ENCODE assay signal across 11 cellular contexts in genomic region chr18:7979714-7980113, GRCh38.
DNase-seq lines count a peak whose midpoint lies in the region; ATAC-seq, FAIRE-seq and TF ChIP-seq lines count a peak whose summit lies in the region.
"Had no signal": no experiment of that assay in that cellular context is flagged by ENCODE, and none has a peak within 500 bp of the region (broad histone marks: within the 10 kb centered on the region; RNA-seq: fewer than 3 reads in every experiment).

No MANE protein-coding gene starts in this region.

- H2AFZ ChIP-seq in K562 (ENCODE audit: low read depth, low read length) (no peak overlapping the region), neuronal stem cell (ENCODE audit: low read length) (no peak overlapping the region)

- H2BK15ac ChIP-seq in neuronal stem cell (ENCODE audit: low read length): no peak overlapping the region

- H3K36me3 Mint-ChIP-seq in activated CD4-positive, alpha-beta T cell treated with anti-CD3 and anti-CD28 coated beads, Interleukin-2, amount 10 ng/mL, durations not matched to agents 24 days and 14 days (ENCODE audit: low read depth): no peaks in the 10 kb centered on the region
- no peaks in the 10 kb centered on the region for H3K36me3 Mint-ChIP-seq in CD14-positive monocyte

- TF ChIP-seq EP300 in K562 (IDR thresholded peaks at IDR 0.05; ENCODE audit: low read length): no peak

- H3K4me3 ChIP-seq in K562: no peak overlapping the region
- H3K4me3 ChIP-seq in neuronal stem cell (ENCODE audit: low read length in 2 of 2): no peak overlapping the region
- H3K4me3 ChIP-seq in upper lobe of right lung: no peak overlapping the region

- H4K91ac ChIP-seq in neuronal stem cell (ENCODE audit: low read depth, low read length, poor library complexity): no peak overlapping the region

- WGBS in K562 (ENCODE audit: insufficient coverage, low coverage, missing lambda C conversion rate): 1% methylated on average over 8 of the region's 8 CpGs
- WGBS in neuronal stem cell (ENCODE audit: extremely low coverage in 2 of 2, insufficient read length in 2 of 2, insufficient replicate concordance in 1 of 2), 2 donors: no CpG with 5 or more reads among the region's 8 CpGs

- no peaks in the 10 kb centered on the region for H3K9me3 Mint-ChIP-seq in activated CD4-positive, alpha-beta T cell treated with anti-CD3 and anti-CD28 coated beads, Interleukin-2, amount 10 ng/mL, durations not matched to agents 24 days and 14 days
- H3K9me3 Mint-ChIP-seq in CD14-positive monocyte: peaks cover 0 to 4% (median 3%) of the 10 kb centered on the region in 7 donors

- H4K8ac ChIP-seq in neuronal stem cell (ENCODE audit: low read depth, low read length): no peak overlapping the region

- H3K4me1 Mint-ChIP-seq in activated CD4-positive, alpha-beta T cell treated with anti-CD3 and anti-CD28 coated beads, Interleukin-2, amount 10 ng/mL, durations not matched to agents 24 days and 14 days: no peaks in the 10 kb centered on the region
- no peaks in the 10 kb centered on the region for H3K4me1 Mint-ChIP-seq in CD14-positive monocyte

- H3K36me3 ChIP-seq in K562 (ENCODE audit: control insufficient read depth, insufficient read depth, low read length) (no peaks in the 10 kb centered on the region), neuronal stem cell (replicated peaks in 1 of 2; ENCODE audit: control insufficient read depth in 2 of 2, insufficient read depth in 2 of 2, low read length in 2 of 2) (no peaks in the 10 kb centered on the region), upper lobe of right lung (no peaks in the 10 kb centered on the region)

- FAIRE-seq in K562 (lab: Jason Lieb, UNC): no peak
- FAIRE-seq: GM19239, HepG2 had no signal

- intact Hi-C loops in activated CD4-positive, alpha-beta T cell treated with anti-CD3 and anti-CD28 coated beads, Interleukin-2, amount 10 ng/mL, durations not matched to agents 24 days and 14 days (cut with micrococcal nuclease): no loop called here
- intact Hi-C loops in K562 (cut with micrococcal nuclease): no loop called here
- intact Hi-C loops in upper lobe of right lung (cut with DNase I): no loop called here
- intact Hi-C loops in CD14-positive monocyte (cut with micrococcal nuclease): no loop called here

- H3K27ac Mint-ChIP-seq in activated CD4-positive, alpha-beta T cell treated with anti-CD3 and anti-CD28 coated beads, Interleukin-2, amount 10 ng/mL, durations not matched to agents 24 days and 14 days: no peak overlapping the region
- H3K27ac Mint-ChIP-seq in CD14-positive monocyte: no peak overlapping the region

- no peak overlapping the region for H2BK5ac ChIP-seq in neuronal stem cell (ENCODE audit: low read length)

- H3K14ac ChIP-seq in neuronal stem cell (ENCODE audit: low read length): no peak overlapping the region

- H3K79me1 ChIP-seq in neuronal stem cell (ENCODE audit: low read depth, low read length): no peaks in the 10 kb centered on the region

- no peak overlapping the region for H3K27ac ChIP-seq in K562 (ENCODE audit: extremely low read depth, low read depth, low read length)
- no peak overlapping the region for H3K27ac ChIP-seq in neuronal stem cell (replicated peaks; ENCODE audit: low read length)
- H3K27ac ChIP-seq in upper lobe of right lung: no peak overlapping the region
- H3K27ac ChIP-seq: 22Rv1 had no signal

- H2BK120ac ChIP-seq in neuronal stem cell (ENCODE audit: low read depth, low read length): no peak overlapping the region

- BruUV-seq in K562 (replicated peaks; lab: Mats Ljungman, UMichigan): no TSS peak

- POLR2A ChIA-PET in K562 (lab: Yijun Ruan, JAX): no interaction called here

- H3K9ac ChIP-seq in K562 (ENCODE audit: insufficient read depth in 1 of 2, low read depth in 2 of 2, low read length in 2 of 2): no peak overlapping the region
- no peak overlapping the region for H3K9ac ChIP-seq in neuronal stem cell (ENCODE audit: low read depth, low read length, poor library complexity)

- no peak for TF ChIP-seq POLR2A in K562 (conservative IDR thresholded peaks at IDR 0.05)

- no peak overlapping the region for H3K23ac ChIP-seq in neuronal stem cell (ENCODE audit: low read depth, low read length, poor library complexity)

- no peak for TF ChIP-seq RAD21 in K562 (CRISPR knock-in tag; conservative IDR thresholded peaks at IDR 0.05 in 1 of 2, IDR thresholded peaks at IDR 0.05 in 1 of 2)

- H3K4me3 Mint-ChIP-seq in activated CD4-positive, alpha-beta T cell treated with anti-CD3 and anti-CD28 coated beads, Interleukin-2, amount 10 ng/mL, durations not matched to agents 24 days and 14 days: no peak overlapping the region
- H3K4me3 Mint-ChIP-seq in CD14-positive monocyte: no peak overlapping the region

- no peaks in the 10 kb centered on the region for H3K79me2 ChIP-seq in K562 (ENCODE audit: control insufficient read depth, insufficient read depth, low read length)

- H3K4me1 ChIP-seq in K562 (replicated peaks in 1 of 2; ENCODE audit: control insufficient read depth in 2 of 2, insufficient read depth in 2 of 2, low read length in 2 of 2) (no peaks in the 10 kb centered on the region; a peak in 1 of 5 replicates), neuronal stem cell (ENCODE audit: control insufficient read depth in 2 of 2, insufficient read depth in 1 of 2, low read depth in 1 of 2, low read length in 2 of 2) (peaks cover 2 to 5% of the 10 kb centered on the region in 2 donors), upper lobe of right lung (no peaks in the 10 kb centered on the region)

- H3K4me2 ChIP-seq in K562 (ENCODE audit: insufficient read depth, low read length): no peak overlapping the region
- no peak overlapping the region for H3K4me2 ChIP-seq in neuronal stem cell (ENCODE audit: insufficient read depth, low read length, poor library complexity, severe bottlenecking)

- no peak overlapping the region for H2BK12ac ChIP-seq in neuronal stem cell (ENCODE audit: low read length)

- CTCF ChIA-PET in K562 (lab: Yijun Ruan, JAX; ENCODE audit: low intra/inter-chr PET ratio): no interaction called here

- H3K27me3 Mint-ChIP-seq in activated CD4-positive, alpha-beta T cell treated with anti-CD3 and anti-CD28 coated beads, Interleukin-2, amount 10 ng/mL, durations not matched to agents 24 days and 14 days: no peaks in the 10 kb centered on the region
- peaks cover 0 to 1% (median 0%) of the 10 kb centered on the region in 3 donors for H3K27me3 Mint-ChIP-seq in CD14-positive monocyte (ENCODE audit: low read depth in 3 of 3)

- in situ Hi-C loops in K562 (cut with MboI): no loop called here

- no peak for ATAC-seq in K562
- peak; percentile 14 for ATAC-seq in upper lobe of right lung
- no peak for ATAC-seq in HG03571 (IDR thresholded peaks at IDR 0.05; ENCODE audit: unreplicated experiment)
- ATAC-seq: HepG2 had no signal

- no peaks in the 10 kb centered on the region for H4K20me1 ChIP-seq in K562 (replicated peaks; ENCODE audit: control insufficient read depth, insufficient read depth, low read length)

- H3K9me1 ChIP-seq in K562 (ENCODE audit: control insufficient read depth, insufficient read depth, low read length): no peaks in the 10 kb centered on the region

- peak overlapping the region; percentile 40 for H2AK5ac ChIP-seq in neuronal stem cell (ENCODE audit: low read depth, low read length)

- H3K4ac ChIP-seq in neuronal stem cell (ENCODE audit: low read length): no peak overlapping the region

- 0 out of 5 replicates have a peak, but pooled peaks cover 0 to 4% of the 10 kb centered on the region in 2 experiments for H3K27me3 ChIP-seq in K562 (ENCODE audit: control insufficient read depth in 2 of 2, insufficient read depth in 2 of 2, low read length in 2 of 2)
- H3K27me3 ChIP-seq in neuronal stem cell (ENCODE audit: control insufficient read depth in 3 of 3, insufficient read depth in 3 of 3, low read depth in 1 of 3, low read length in 3 of 3): no peaks in the 10 kb centered on the region
- H3K27me3 ChIP-seq in upper lobe of right lung: no peaks in the 10 kb centered on the region

- H3K18ac ChIP-seq in neuronal stem cell (ENCODE audit: low read length): peak overlapping the region; percentile 49

- TF ChIP-seq CTCF in K562 (IDR thresholded peaks at IDR 0.05 in 2 of 3, conservative IDR thresholded peaks at IDR 0.05 in 1 of 3; ENCODE audit: insufficient read depth in 2 of 3, low read depth in 1 of 3, low read length in 3 of 3): no peak
- TF ChIP-seq CTCF in upper lobe of right lung (IDR thresholded peaks at IDR 0.05): no peak
- no peak for TF ChIP-seq CTCF in CD14-positive monocyte (IDR thresholded peaks at IDR 0.05)

- peak; percentile 41 for DNase-seq in activated CD4-positive, alpha-beta T cell treated with anti-CD3 and anti-CD28 coated beads, Interleukin-2, amount 10 ng/mL, durations not matched to agents 24 days and 14 days
- no peak for DNase-seq in activated CD4-positive, alpha-beta T cell treated with anti-CD3 and anti-CD28 coated beads, Interleukin-2, amount 50 U/mL, for 4 hours
- DNase-seq in K562 (ENCODE audit: extremely low read depth in 1 of 4, low spot score in 3 of 4) (no peak), neuronal stem cell (ENCODE audit: low spot score) (no peak), upper lobe of right lung (no peak), CD14-positive monocyte (ENCODE audit: low spot score) (no peak), ecto neural progenitor cell (ENCODE audit: low spot score) (no peak)

- H3K9me3 ChIP-seq in K562 (replicated peaks; ENCODE audit: control insufficient read depth, insufficient read depth, low read depth, low read length) (no peaks in the 10 kb centered on the region), neuronal stem cell (replicated peaks in 1 of 2; ENCODE audit: control insufficient read depth in 2 of 2, insufficient read depth in 1 of 2, low read depth in 1 of 2, low read length in 2 of 2) (no peaks in the 10 kb centered on the region), upper lobe of right lung (no peaks in the 10 kb centered on the region)

TF ChIP-seq in K562, 482 proteins besides CTCF, POLR2A, EP300 and RAD21:
- TF ChIP-seq SPI1 (IDR thresholded peaks at IDR 0.05; ENCODE audit: borderline replicate concordance, low read depth, low read length): peak; percentile 68
- TF ChIP-seq HNRNPH1 (optimal IDR thresholded peaks at IDR 0.05; ENCODE audit: low read depth, low read length): no peak
TF ChIP-seq in K562: peak in this region for 1.
